Comparison of ENCODE assay signal across 14 cellular contexts in genomic region chr1:94538243-94538827, GRCh38. TPM values are rescaled to one million over a fixed set of nuclear protein-coding genes. Genes with fewer than 3 reads are reported as not detected.
A peak's percentile ranks its signal among the peaks of the same experiment; 100 is the strongest.
DNase-seq lines count a peak whose midpoint lies in the region; ATAC-seq and TF ChIP-seq lines count a peak whose summit lies in the region.
"Had no signal": no experiment of that assay in that cellular context is flagged by ENCODE, and none has a peak within 500 bp of the region (broad histone marks: within the 10 kb centered on the region; RNA-seq: fewer than 3 reads in every experiment).

No MANE protein-coding gene starts in this region.

- H3K27me3 ChIP-seq in prostate gland (replicated peaks; ENCODE audit: insufficient read depth): no peaks in the 10 kb centered on the region

- peak overlapping the region; percentile 94 for H3K4me3 ChIP-seq in WI38 (ENCODE audit: low read depth, low read length)
- peak overlapping the region; percentile 69 for H3K4me3 ChIP-seq in fibroblast of villous mesenchyme (ENCODE audit: low read depth, low read length)
- peak overlapping the region; percentile 75 to 90 for H3K4me3 ChIP-seq in prostate gland
- H3K4me3 ChIP-seq: BLaER1 treated with 17β-estradiol and CSF1 and Interleukin-3, amounts not matched to agents 10 nM and 100 nM had no signal

- peaks cover 50 to 65% of the 10 kb centered on the region in 2 donors for H3K27me3 Mint-ChIP-seq in T-cell

- peaks cover 5% of the 10 kb centered on the region for H3K4me1 ChIP-seq in prostate gland (replicated peaks)

- TF ChIP-seq CTCF in AG09319 (IDR thresholded peaks at IDR 0.05; ENCODE audit: low read depth, low read length) (peak; percentile 22), WI38 (IDR thresholded peaks at IDR 0.05; ENCODE audit: low read depth, low read length) (no peak), fibroblast of villous mesenchyme (IDR thresholded peaks at IDR 0.05; ENCODE audit: insufficient read depth, low read depth, low read length) (peak; percentile 27), prostate gland (IDR thresholded peaks at IDR 0.05) (peak in 1 of 4 experiments; percentile 23)

- H3K4me1 Mint-ChIP-seq in T-cell: peaks cover 14 to 21% (median 17%) of the 10 kb centered on the region in 3 donors

- H3K36me3 ChIP-seq in prostate gland: no peaks in the 10 kb centered on the region

- no peak overlapping the region for H3K4me3 Mint-ChIP-seq in T-cell
- H3K4me3 Mint-ChIP-seq: activated T-cell treated with anti-CD3 and anti-CD28 coated beads, Interleukin-2, amount 50 U/mL, for 24 hours had no signal

- POLR2A ChIA-PET in T-cell (lab: Charles Lee): no interaction called here

- H3K27ac ChIP-seq in prostate gland: peak overlapping the region; percentile 90 to 94
- H3K27ac ChIP-seq: BLaER1 treated with 17β-estradiol and CSF1 and Interleukin-3, amounts not matched to agents 10 nM and 100 nM; HL-60 had no signal

- H3K36me3 Mint-ChIP-seq in T-cell: no peaks in the 10 kb centered on the region

- DNase-seq in AG09319 (ENCODE audit: extremely low read depth, low read depth): no peak
- DNase-seq in fibroblast of villous mesenchyme (ENCODE audit: low read depth): peak; percentile 54
- no peak for DNase-seq in prostate gland (ENCODE audit: low spot score)
- DNase-seq in T-helper 2 cell: no peak
- no peak for DNase-seq in NCI-H524 treated with DMSO at 0.1 percent for 48 hours (lab: John Stamatoyannopoulos, UW)
- DNase-seq in T-cell: no peak
- no peak for DNase-seq in activated T-cell treated with anti-CD3 and anti-CD28 coated beads, Interleukin-2, amount 50 U/mL, for 1 hour
- DNase-seq: activated T-cell treated with anti-CD3 and anti-CD28 coated beads, Interleukin-2, amount 50 U/mL, for 24 hours; MM.1S; NCI-H446; SHP77 had no signal

- no peaks in the 10 kb centered on the region for H3K9me3 ChIP-seq in prostate gland

- no peaks in the 10 kb centered on the region for H3K9me3 Mint-ChIP-seq in T-cell
- H3K9me3 Mint-ChIP-seq: activated T-cell treated with anti-CD3 and anti-CD28 coated beads, Interleukin-2, amount 50 U/mL, for 24 hours had no signal

- WGBS in prostate gland: 56% methylated on average over 6 of the region's 6 CpGs

- ATAC-seq in T-cell (replicated peaks in 1 of 4): no peak

- H3K27ac Mint-ChIP-seq in T-cell: no peak overlapping the region
- H3K27ac Mint-ChIP-seq: activated T-cell treated with anti-CD3 and anti-CD28 coated beads, Interleukin-2, amount 50 U/mL, for 24 hours had no signal

- no peak for TF ChIP-seq POLR2A in prostate gland (IDR thresholded peaks at IDR 0.05)

- intact Hi-C loops in prostate gland (cut with DNase I): loop anchor here (5.0 kb wide), 1 partner anchor 264 kb away; no protein-coding TSS in a partner anchor

- CTCF ChIA-PET in T-cell (lab: Charles Lee): no interaction called here

RNA-seq across cellular contexts. Expression of gene F3, which starts 3.2 kb away (rescaled TPM):
- total RNA-seq in fibroblast of villous mesenchyme (198 and 506 TPM in 2 replicates), prostate gland (100 to 1,000 TPM in 1 of 2 donors, 10 to 100 TPM in 1; 36.3 to 120 TPM), T-cell (1 to 10 TPM in 1 of 5 donors, under 1 TPM in 2, not detected in 2; 0.29 to 1.0 (median 0.66) TPM)

Comparison
In these comparisons a context has a peak if more than half of its experiments do, and no peak if none do; other contexts are left out.
1. RNA of gene F3, which starts 3.2 kb away (total RNA-seq): 198 to 506 TPM in fibroblast of villous mesenchyme and 36.3 to 120 TPM in prostate gland; 0.29 to 1.0 TPM in T-cell; every median in the first group is over 10 times any median in the second.
2. Peak in every context shown above with its lines, with median percentiles within 50 percentile points of each other: H3K4me3 ChIP-seq.